In genomic region chr15:82936966-82937647, GRCh38 we compare ENCODE assay signal across 16 cellular contexts. TPM values are rescaled to one million over a fixed set of nuclear protein-coding genes. Genes with fewer than 3 reads are reported as not detected.
DNase-seq lines count a peak whose midpoint lies in the region.
"Had no signal": no experiment of that assay in that cellular context is flagged by ENCODE, and none has a peak within 500 bp of the region (broad histone marks: within the 10 kb centered on the region; RNA-seq: fewer than 3 reads in every experiment).

No MANE protein-coding gene starts in this region.

- no peak overlapping the region for H2BK12ac ChIP-seq in trophoblast cell (ENCODE audit: low read length)

- DNase-seq in Daoy (ENCODE audit: low read depth) (peak; percentile 69), NCI-H460 (ENCODE audit: extremely low read depth, low read depth) (peak; percentile 69), epithelial cell of prostate (ENCODE audit: low read depth, low spot score) (peak; percentile 92), trophoblast cell (peak; percentile 78 to 83), UCSD-AML1 (lab: John Stamatoyannopoulos, UW; ENCODE audit: unreplicated experiment) (no peak), SHP77 (lab: John Stamatoyannopoulos, UW) (no peak), NCI-H526 treated with DMSO at 0.1 percent for 48 hours (lab: John Stamatoyannopoulos, UW) (no peak)
- no peak for DNase-seq in activated CD4-positive, alpha-beta T cell treated with anti-CD3 and anti-CD28 coated beads, Interleukin-2, amount 50 U/mL, for 48 hours
- DNase-seq: activated CD4-positive, CD25-positive, alpha-beta regulatory T cell treated with anti-CD3 and anti-CD28 coated beads, Interleukin-2, amount 50 U/mL, for 72 hours; activated T-cell treated with anti-CD3 and anti-CD28 coated beads, Interleukin-2, amount 50 U/mL, for 24 hours; C1 segment of cervical spinal cord; Karpas-422; mucosa of descending colon; stimulated activated CD4-positive, alpha-beta T cell treated with anti-CD3 and anti-CD28 coated beads, Interleukin-2, amount 100 ng/mL, for 48 hours; SW 1271; uterus had no signal

- H3K4me1 ChIP-seq in trophoblast cell (ENCODE audit: control insufficient read depth in 1 of 2, insufficient read depth in 2 of 2, low read length in 2 of 2) = peaks cover 0 to 1% of the 10 kb centered on the region in 2 experiments
- H3K4me1 ChIP-seq: uterus had no signal

- H2AFZ ChIP-seq in trophoblast cell (ENCODE audit: insufficient read depth, low read length, poor library complexity) = no peak overlapping the region

- H3K9ac ChIP-seq in trophoblast cell (ENCODE audit: low read length) = no peak overlapping the region

- H3K27me3 ChIP-seq in trophoblast cell (ENCODE audit: insufficient read depth, low read length) = no peaks in the 10 kb centered on the region
- H3K27me3 ChIP-seq: uterus had no signal

- H3K27ac ChIP-seq in epithelial cell of prostate (peak overlapping the region; percentile 52), trophoblast cell (ENCODE audit: low read depth, low read length) (no peak overlapping the region)
- H3K27ac ChIP-seq: uterus had no signal

- H4K91ac ChIP-seq in trophoblast cell (ENCODE audit: low read depth, low read length) = no peak overlapping the region

- no peaks in the 10 kb centered on the region for H3K79me1 ChIP-seq in trophoblast cell (ENCODE audit: low read length)

- WGBS in trophoblast cell (ENCODE audit: extremely low coverage, insufficient coverage, insufficient read length) = no CpG with 5 or more reads among the region's 4 CpGs

- no peak overlapping the region for H4K12ac ChIP-seq in trophoblast cell (ENCODE audit: low read depth, low read length)

- H3K14ac ChIP-seq in trophoblast cell (ENCODE audit: low read length) = no peak overlapping the region

- no peak overlapping the region for H3K18ac ChIP-seq in trophoblast cell (ENCODE audit: low read length)

- H3K23ac ChIP-seq in trophoblast cell (ENCODE audit: low read length) = no peak overlapping the region

- H3K4me2 ChIP-seq in trophoblast cell (ENCODE audit: low read length) = no peak overlapping the region

- H3K36me3 ChIP-seq in trophoblast cell (ENCODE audit: control insufficient read depth in 1 of 2, insufficient read depth in 2 of 2, low read length in 2 of 2) = no peaks in the 10 kb centered on the region
- H3K36me3 ChIP-seq: uterus had no signal

- no peak overlapping the region for H3K4me3 ChIP-seq in trophoblast cell (ENCODE audit: low read depth, low read length)
- H3K4me3 ChIP-seq: mucosa of descending colon, uterus had no signal

- H3K79me2 ChIP-seq in trophoblast cell (ENCODE audit: control insufficient read depth, insufficient read depth, low read length, poor library complexity) = no peaks in the 10 kb centered on the region

- H2BK5ac ChIP-seq in trophoblast cell (ENCODE audit: low read depth, low read length, poor library complexity) = no peak overlapping the region

- H3K9me3 ChIP-seq in trophoblast cell (ENCODE audit: insufficient read depth, low read depth, low read length) = peaks cover 6% of the 10 kb centered on the region
- H3K9me3 ChIP-seq: mucosa of descending colon, uterus had no signal

- H3K4ac ChIP-seq in trophoblast cell (ENCODE audit: low read depth, low read length) = no peak overlapping the region

- no peak overlapping the region for H2AK5ac ChIP-seq in trophoblast cell (ENCODE audit: low read length)

- no peak overlapping the region for H2BK120ac ChIP-seq in trophoblast cell (ENCODE audit: insufficient read depth, low read length, poor library complexity)

- no peak overlapping the region for H4K8ac ChIP-seq in trophoblast cell (ENCODE audit: low read depth, low read length)

RNA-seq across cellular contexts. Expression of gene HOMER2, which starts 15.4 kb away (rescaled TPM):
- total RNA-seq in Daoy (2014; rRNA removed; shearing (Covaris generic)) = 7.9 and 11.1 TPM in 2 replicates
- 16.9 and 18.5 TPM in 2 replicates for total RNA-seq in NCI-H460 (2014; rRNA removed; shearing (Covaris generic))
- 16.9 and 23.6 TPM in 2 replicates for polyA plus RNA-seq in NCI-H460 (2014; cell fraction: nucleus; rRNA removed)
- 2.4 and 3.3 TPM in 2 replicates for polyA plus RNA-seq in trophoblast cell (2013)

RNA-seq across cellular contexts. Expression of gene RAMAC, which starts 48.9 kb away (rescaled TPM):
- total RNA-seq in Daoy (2014; rRNA removed; shearing (Covaris generic)) = 63.6 and 77.4 TPM in 2 replicates
- 22.0 and 23.3 TPM in 2 replicates for total RNA-seq in NCI-H460 (2014; rRNA removed; shearing (Covaris generic))
- 8.2 and 9.5 TPM in 2 replicates for polyA plus RNA-seq in NCI-H460 (2014; cell fraction: nucleus; rRNA removed)
- polyA plus RNA-seq in trophoblast cell (2013) = 34.3 and 34.7 TPM in 2 replicates

Comparison
In these comparisons a context has a peak if more than half of its experiments do, and no peak if none do; other contexts are left out.
1. DNase-seq: peak in Daoy (single experiment), NCI-H460 (single experiment), epithelial cell of prostate (single experiment) and trophoblast cell (2 of 2); none in UCSD-AML1 (single experiment), SHP77 (0 of 2), activated CD4-positive, alpha-beta T cell treated with anti-CD3 and anti-CD28 coated beads, Interleukin-2, amount 50 U/mL, for 48 hours (0 of 2) and NCI-H526 treated with DMSO at 0.1 percent for 48 hours (single experiment).